8 cellular contexts compared by ENCODE assay signal in the genomic region with DNA sequence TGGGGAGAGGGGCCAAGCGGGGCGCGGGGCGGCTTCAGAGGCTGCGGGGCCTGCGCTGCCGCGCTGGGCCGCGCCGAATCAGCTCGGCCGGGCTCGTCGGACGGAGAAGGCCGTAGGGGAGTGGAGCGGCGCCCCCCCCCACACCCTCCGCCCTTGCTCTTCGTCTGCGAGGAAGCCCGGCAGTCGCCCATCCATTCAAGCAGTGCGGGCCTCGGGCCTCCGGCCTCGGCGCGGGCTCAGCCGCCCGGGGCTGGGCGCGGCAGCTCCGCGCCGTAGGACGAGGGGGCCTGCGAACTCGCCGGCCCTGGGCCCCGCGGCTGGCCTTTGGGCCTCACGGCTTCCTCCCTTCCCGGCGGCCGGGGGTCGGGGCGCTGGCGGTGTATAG. TPM values are rescaled to one million over a fixed set of nuclear protein-coding genes. Genes with fewer than 3 reads are reported as not detected.
DNase-seq lines count a peak whose midpoint lies in the region; ATAC-seq and TF ChIP-seq lines count a peak whose summit lies in the region.

No MANE protein-coding gene starts in this region.

- peak overlapping the region; percentile 1 to 79 for H3K14ac ChIP-seq in mesenchymal stem cell (ENCODE audit: low read length in 2 of 2)

- H3K4me3 Mint-ChIP-seq in activated T-cell treated with anti-CD3 and anti-CD28 coated beads, Interleukin-2, amount 50 U/mL, for 72 hours = peak overlapping the region; percentile 87 to 88
- H3K4me3 Mint-ChIP-seq in MCF 10A (ENCODE audit: unreplicated experiment) = peak overlapping the region; percentile 82

- no peak overlapping the region for H3K27ac ChIP-seq in mesenchymal stem cell (ENCODE audit: low read length, poor library complexity, severe bottlenecking)

- H3K23ac ChIP-seq in mesenchymal stem cell (ENCODE audit: low read length in 2 of 2) = peak overlapping the region in 1 of 2 experiments; percentile 48

- CTCF ChIA-PET in MCF 10A (lab: Yijun Ruan, JAX) = interaction anchor here (1.2 to 1.8 kb wide), 2 partner anchors 23 to 25 kb away, joined by 3 to 10 read pairs; no protein-coding TSS in a partner anchor

- H2BK120ac ChIP-seq in mesenchymal stem cell (ENCODE audit: low read depth, low read length) = peak overlapping the region; percentile 50

- peak overlapping the region; percentile 40 to 93 for H3K18ac ChIP-seq in mesenchymal stem cell (ENCODE audit: low read depth in 1 of 2, low read length in 2 of 2)

- H3K4me2 ChIP-seq in mesenchymal stem cell (ENCODE audit: low read length, poor library complexity, severe bottlenecking) = peak overlapping the region; percentile 50

- intact Hi-C loops in MCF 10A (cut with micrococcal nuclease) = no loop called here

- H3K9me3 ChIP-seq in mesenchymal stem cell (ENCODE audit: control insufficient read depth, low read length) = no peaks in the 10 kb centered on the region

- H4K91ac ChIP-seq in mesenchymal stem cell (ENCODE audit: low read length) = peak overlapping the region; percentile 66

- H3K27ac Mint-ChIP-seq in activated T-cell treated with anti-CD3 and anti-CD28 coated beads, Interleukin-2, amount 50 U/mL, for 72 hours = peak overlapping the region; percentile 74
- H3K27ac Mint-ChIP-seq in MCF 10A (ENCODE audit: low read depth, unreplicated experiment) = peak overlapping the region; percentile 90

- no peak overlapping the region for H2BK15ac ChIP-seq in mesenchymal stem cell (ENCODE audit: low read depth, poor library complexity, severe bottlenecking)

- peaks cover 9% of the 10 kb centered on the region for H3K79me1 ChIP-seq in mesenchymal stem cell (replicated peaks; ENCODE audit: low read length, poor library complexity, severe bottlenecking)

- POLR2A ChIA-PET in MCF 10A (lab: Yijun Ruan, JAX) = interaction anchor here (0.7 to 3.7 kb wide), 14 partner anchors 10 to 288 kb away, joined by 3 to 33 read pairs (median 4); partner anchors contain the start of genes CITED4 and NFYC

- H2BK12ac ChIP-seq in mesenchymal stem cell (ENCODE audit: low read length in 2 of 2) = peak overlapping the region in 1 of 2 experiments; percentile 58

- WGBS in mesenchymal stem cell = under 1% methylated on average over 32 of the region's 50 CpGs

- peaks cover 0 to 6% of the 10 kb centered on the region in 2 experiments for H3K36me3 ChIP-seq in mesenchymal stem cell (ENCODE audit: control insufficient read depth in 1 of 2, insufficient read depth in 2 of 2, low read depth in 1 of 2, low read length in 2 of 2)

- no peak for TF ChIP-seq CTCF in MCF 10A (IDR thresholded peaks at IDR 0.05; ENCODE audit: unreplicated experiment)

- peaks cover 14% of the 10 kb centered on the region for H3K4me1 ChIP-seq in mesenchymal stem cell (ENCODE audit: control insufficient read depth, insufficient read depth, low read depth, low read length)

- H2AK5ac ChIP-seq in mesenchymal stem cell (ENCODE audit: low read length, severe bottlenecking) = no peak overlapping the region

- no peaks in the 10 kb centered on the region for H3K9me3 Mint-ChIP-seq in activated T-cell treated with anti-CD3 and anti-CD28 coated beads, Interleukin-2, amount 50 U/mL, for 72 hours
- H3K9me3 Mint-ChIP-seq in MCF 10A (ENCODE audit: unreplicated experiment) = no peaks in the 10 kb centered on the region

- H3K36me3 Mint-ChIP-seq in activated T-cell treated with anti-CD3 and anti-CD28 coated beads, Interleukin-2, amount 50 U/mL, for 72 hours (ENCODE audit: insufficient read depth in 2 of 2) = peaks cover 13 to 18% of the 10 kb centered on the region in 2 donors
- peaks cover 25% of the 10 kb centered on the region for H3K36me3 Mint-ChIP-seq in MCF 10A (ENCODE audit: insufficient read depth, unreplicated experiment)

- peaks cover 53% of the 10 kb centered on the region for H3K4me1 Mint-ChIP-seq in activated T-cell treated with anti-CD3 and anti-CD28 coated beads, Interleukin-2, amount 50 U/mL, for 72 hours (ENCODE audit: low read depth)
- H3K4me1 Mint-ChIP-seq in MCF 10A (ENCODE audit: insufficient read depth, unreplicated experiment) = peaks cover 17% of the 10 kb centered on the region

- H3K27me3 Mint-ChIP-seq in activated T-cell treated with anti-CD3 and anti-CD28 coated beads, Interleukin-2, amount 50 U/mL, for 72 hours (ENCODE audit: low read depth) = no peaks in the 10 kb centered on the region
- no peaks in the 10 kb centered on the region for H3K27me3 Mint-ChIP-seq in MCF 10A (ENCODE audit: insufficient read depth, unreplicated experiment)

- H4K8ac ChIP-seq in mesenchymal stem cell (ENCODE audit: low read length) = peak overlapping the region; percentile 76

- H3K4me3 ChIP-seq in mesenchymal stem cell (ENCODE audit: insufficient read depth in 1 of 2, low read depth in 1 of 2, low read length in 2 of 2) = peak overlapping the region; percentile 68 to 81

- H3K27me3 ChIP-seq in mesenchymal stem cell (ENCODE audit: control insufficient read depth in 1 of 2, insufficient read depth in 1 of 2, low read length in 2 of 2) = no peaks in the 10 kb centered on the region

- H3K4ac ChIP-seq in mesenchymal stem cell (ENCODE audit: low read depth in 1 of 2, low read length in 2 of 2) = peak overlapping the region; percentile 24 to 92

- ATAC-seq in activated T-cell treated with anti-CD3 and anti-CD28 coated beads, Interleukin-2, amount 50 U/mL, for 72 hours (replicated peaks in 1 of 2) = peak; percentile 17 to 18
- peak; percentile 25 for ATAC-seq in HG03432 (IDR thresholded peaks at IDR 0.05; ENCODE audit: unreplicated experiment)

- H3K9ac ChIP-seq in mesenchymal stem cell (ENCODE audit: low read length) = peak overlapping the region; percentile 95

- no TSS peak for BruUV-seq in MCF 10A (replicated peaks; lab: Mats Ljungman, UMichigan)

- peak overlapping the region; percentile 74 for H2AFZ ChIP-seq in mesenchymal stem cell (ENCODE audit: low read depth, low read length)

- DNase-seq in activated T-cell treated with anti-CD3 and anti-CD28 coated beads, Interleukin-2, amount 50 U/mL, for 72 hours = no peak
- no peak for DNase-seq in activated T-cell treated with anti-CD3 and anti-CD28 coated beads, Interleukin-2, amount 50 U/mL, for 48 hours
- DNase-seq in MCF 10A (ENCODE audit: unreplicated experiment) (no peak), mesenchymal stem cell (no peak), NCI-H446 treated with DMSO at 0.1 percent for 48 hours (lab: John Stamatoyannopoulos, UW) (no peak), MV-4-11 (lab: John Stamatoyannopoulos, UW) (no peak), cerebellar nuclear complex (lab: John Stamatoyannopoulos, UW) (no peak)

- H2BK5ac ChIP-seq in mesenchymal stem cell (ENCODE audit: low read depth, low read length, poor library complexity, severe bottlenecking) = no peak overlapping the region

RNA-seq across cellular contexts. Expression of gene CTPS1, which starts 0.6 kb away (rescaled TPM):
- total RNA-seq in activated T-cell treated with anti-CD3 and anti-CD28 coated beads, Interleukin-2, amount 50 U/mL, for 72 hours = 10 to 100 TPM; 47.9 to 49.6 TPM
- 54.1 and 69.9 TPM in 2 replicates for total RNA-seq in MCF 10A (2022)
- 20.0 TPM for polyA plus RNA-seq in mesenchymal stem cell (2013, experiment 1 of 2)
- polyA plus RNA-seq in mesenchymal stem cell (2013, experiment 2 of 2) = 19.4 TPM

RNA-seq across cellular contexts. Expression of gene SLFNL1, which starts 41.5 kb away (rescaled TPM):
- total RNA-seq in activated T-cell treated with anti-CD3 and anti-CD28 coated beads, Interleukin-2, amount 50 U/mL, for 72 hours = under 1 TPM; 0.35 to 0.53 TPM
- total RNA-seq in MCF 10A (2022) = 0.28 and 0.29 TPM in 2 replicates
- 0.04 TPM for polyA plus RNA-seq in mesenchymal stem cell (2013, experiment 1 of 2)
- 0.03 TPM for polyA plus RNA-seq in mesenchymal stem cell (2013, experiment 2 of 2)
